1 cellular context compared by ENCODE assay signal in genomic region chr21:38989745-38990423, GRCh38.
TF ChIP-seq lines count a peak whose summit lies in the region.

No MANE protein-coding gene starts in this region.

TF ChIP-seq in GM23338, 12 proteins besides CTCF, POLR2A, EP300 and RAD21 (continued from another document):
- TF ChIP-seq ZNF462 (CRISPR knock-in tag; IDR thresholded peaks at IDR 0.05) (no peak), CREB1 (CRISPR knock-in tag; IDR thresholded peaks at IDR 0.05; ENCODE audit: low read depth) (no peak), EZH2 (IDR thresholded peaks at IDR 0.05; ENCODE audit: low read depth, unreplicated experiment) (no peak), ZNF114 (CRISPR knock-in tag; IDR thresholded peaks at IDR 0.05) (no peak), REST (IDR thresholded peaks at IDR 0.05; ENCODE audit: unreplicated experiment) (no peak)
- TF ChIP-seq, protein P1, sequence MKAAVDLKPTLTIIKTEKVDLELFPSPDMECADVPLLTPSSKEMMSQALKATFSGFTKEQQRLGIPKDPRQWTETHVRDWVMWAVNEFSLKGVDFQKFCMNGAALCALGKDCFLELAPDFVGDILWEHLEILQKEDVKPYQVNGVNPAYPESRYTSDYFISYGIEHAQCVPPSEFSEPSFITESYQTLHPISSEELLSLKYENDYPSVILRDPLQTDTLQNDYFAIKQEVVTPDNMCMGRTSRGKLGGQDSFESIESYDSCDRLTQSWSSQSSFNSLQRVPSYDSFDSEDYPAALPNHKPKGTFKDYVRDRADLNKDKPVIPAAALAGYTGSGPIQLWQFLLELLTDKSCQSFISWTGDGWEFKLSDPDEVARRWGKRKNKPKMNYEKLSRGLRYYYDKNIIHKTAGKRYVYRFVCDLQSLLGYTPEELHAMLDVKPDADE (IDR thresholded peaks at IDR 0.05) = no peak
TF ChIP-seq in GM23338: peak in this region for 0.
